27 cellular contexts compared by ENCODE assay signal in the genomic region with DNA sequence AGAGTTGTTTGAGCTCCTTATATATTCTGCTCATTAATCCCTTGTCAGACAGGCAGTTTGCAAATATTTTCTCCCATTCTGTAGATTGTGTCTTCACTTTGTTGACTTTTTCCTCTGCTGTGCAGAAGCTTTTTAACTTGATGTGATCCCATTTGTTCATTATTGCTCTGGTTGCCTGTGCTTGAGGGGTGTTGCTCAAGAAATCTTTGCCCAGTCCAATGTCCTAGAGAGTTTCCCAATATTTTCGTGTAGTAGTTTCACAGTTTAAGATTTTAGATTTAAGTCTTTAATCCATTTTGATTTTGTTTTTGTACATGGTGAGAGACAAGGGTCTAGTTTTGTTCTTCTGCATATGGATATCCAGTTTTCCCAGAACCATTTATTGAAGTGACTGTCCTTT.
"Had no signal": no experiment of that assay in that cellular context is flagged by ENCODE, and none has a peak within 500 bp of the region (broad histone marks: within the 10 kb centered on the region; RNA-seq: fewer than 3 reads in every experiment).

No MANE protein-coding gene starts in this region.

- DNase-seq: stimulated activated CD4-positive, alpha-beta T cell treated with anti-CD3 and anti-CD28 coated beads, Interleukin-2, amount 100 ng/mL, for 48 hours; stimulated activated CD4-positive, alpha-beta T cell treated with anti-CD3 and anti-CD28 coated beads, Interleukin-4, amount 100 ng/mL, for 1 hour; stimulated activated CD4-positive, alpha-beta T cell treated with anti-CD3 and anti-CD28 coated beads, Interleukin-4, amount 100 ng/mL, for 24 hours; stimulated activated CD4-positive, alpha-beta T cell treated with anti-CD3 and anti-CD28 coated beads, Interleukin-4, amount 100 ng/mL, for 4 hours; stimulated activated CD8-positive, alpha-beta memory T cell treated with anti-CD3 and anti-CD28 coated beads, Interleukin-4, amount 100 ng/mL, for 48 hours; stimulated activated naive B cell treated with anti-CD40 and anti-IgM and Interleukin-4, amounts not matched to agents 10 μg/mL and 1 μg/mL and 100 μg/mL, for 72 hours; stimulated activated naive CD4-positive, alpha-beta T cell; stimulated activated naive CD4-positive, alpha-beta T cell treated with Interleukin-2 at 50 U/mL for 16 hours; stimulated activated naive CD8-positive, alpha-beta T cell treated with anti-CD3 and anti-CD28 coated beads, Interleukin-15, amount 100 ng/mL, for 72 hours; stimulated activated naive CD8-positive, alpha-beta T cell treated with anti-CD3 and anti-CD28 coated beads, Interleukin-15, Interleukin-2, amounts not matched to agents 100 U/mL and 50 U/mL, for 24 hours; stomach; substantia nigra; testis; thyroid gland; tibial artery; transverse colon; trophoblast cell; upper lobe of left lung; upper lobe of right lung; uterus had no signal

- H3K27me3 ChIP-seq: stomach, suprapubic skin, testis, thyroid gland, tibial artery, tibial nerve, transverse colon, upper lobe of left lung, upper lobe of right lung, uterus, vagina had no signal

- FAIRE-seq: urothelium cell line had no signal

- H3K36me3 ChIP-seq: suprapubic skin, thoracic aorta, thyroid gland, tibial nerve, transverse colon, upper lobe of left lung, upper lobe of right lung, uterus had no signal

- H3K9me3 ChIP-seq: stomach, suprapubic skin, testis, thoracic aorta, thyroid gland, tibial artery, tibial nerve, transverse colon, upper lobe of left lung, upper lobe of right lung, vagina had no signal

- H3K27ac ChIP-seq: stomach, suprapubic skin, testis, thoracic aorta, thyroid gland, tibial artery, tibial nerve, transverse colon, upper lobe of left lung, upper lobe of right lung, uterus, vagina had no signal

- H3K4me3 ChIP-seq: stomach, suprapubic skin, testis, thoracic aorta, thyroid gland, tibial artery, tibial nerve, transverse colon, upper lobe of left lung, upper lobe of right lung, uterus, vagina had no signal

- ATAC-seq: stimulated activated effector memory CD8-positive, alpha-beta T cell treated with anti-CD3 and anti-CD28 coated beads, Interleukin-12 subunit alpha, Interleukin-12 subunit beta, amount 100 ng/mL, for 72 hours; stimulated activated memory B cell treated with anti-CD40 and anti-IgM and Interleukin-4, amounts not matched to agents 10 μg/mL and 1 μg/mL and 100 μg/mL, for 72 hours; stimulated activated naive B cell treated with anti-CD40 and anti-IgM and Interleukin-4, amounts not matched to agents 10 μg/mL and 1 μg/mL and 100 μg/mL, for 72 hours; stimulated activated naive CD8-positive, alpha-beta T cell treated with anti-CD3 and anti-CD28 coated beads, Interleukin-15, amount 100 ng/mL, for 72 hours; stimulated activated naive CD8-positive, alpha-beta T cell treated with anti-CD3 and anti-CD28 coated beads, Interleukin-15, Interleukin-2, amounts not matched to agents 100 U/mL and 50 U/mL, for 24 hours; upper lobe of right lung had no signal

- H3K4me1 ChIP-seq: stomach, suprapubic skin, testis, thyroid gland, tibial artery, tibial nerve, transverse colon, upper lobe of left lung, upper lobe of right lung, uterus, vagina had no signal
